In genomic region chr9:130461731-130462130, GRCh38 we compare ENCODE assay signal across 8 cellular contexts. TPM values are rescaled to one million over a fixed set of nuclear protein-coding genes. Genes with fewer than 3 reads are reported as not detected.
"Had no signal": no experiment of that assay in that cellular context is flagged by ENCODE, and none has a peak within 500 bp of the region (broad histone marks: within the 10 kb centered on the region; RNA-seq: fewer than 3 reads in every experiment).

No MANE protein-coding gene starts in this region.

- H3K27me3 ChIP-seq: ascending aorta, body of pancreas, SJSA1 had no signal

- H3K27ac ChIP-seq: ascending aorta, body of pancreas, SJSA1 had no signal

- H3K36me3 ChIP-seq: SJSA1 had no signal

- H3K4me1 ChIP-seq: ascending aorta had no signal

- DNase-seq: amniotic stem cell, NCI-H2107, NCI-H226 had no signal

- H3K9me3 ChIP-seq: ascending aorta, body of pancreas, SJSA1 had no signal

- H3K4me3 ChIP-seq: ascending aorta, body of pancreas, SJSA1 had no signal

- FAIRE-seq: bronchial epithelial cell had no signal

RNA-seq across cellular contexts. Expression of gene ASS1, which starts 17.0 kb away (rescaled TPM):
- total RNA-seq: T-helper 17 cell had no signal
